38 cellular contexts compared by ENCODE assay signal in genomic region chr5:76854644-76855043, GRCh38. TPM values are rescaled to one million over a fixed set of nuclear protein-coding genes. Genes with fewer than 3 reads are reported as not detected.
DNase-seq lines count a peak whose midpoint lies in the region; ATAC-seq, FAIRE-seq and TF ChIP-seq lines count a peak whose summit lies in the region.
"Had no signal": no experiment of that assay in that cellular context is flagged by ENCODE, and none has a peak within 500 bp of the region (broad histone marks: within the 10 kb centered on the region; RNA-seq: fewer than 3 reads in every experiment).

No MANE protein-coding gene starts in this region.

- no peak for TF ChIP-seq POLR2A in GM12892 (IDR thresholded peaks at IDR 0.05; ENCODE audit: low read depth, low read length)
- TF ChIP-seq POLR2A in transverse colon (IDR thresholded peaks at IDR 0.05): no peak

- POLR2A ChIA-PET in activated CD4-positive, alpha-beta T cell treated with anti-CD3 and anti-CD28 coated beads, Interleukin-2, amount 10 ng/mL, durations not matched to agents 7 days and 5 days (lab: Charles Lee): no interaction called here
- POLR2A ChIA-PET in activated CD4-positive, alpha-beta T cell treated with anti-CD3 and anti-CD28 coated beads for 36 hours (lab: Charles Lee): no interaction called here
- POLR2A ChIA-PET in activated CD4-positive, alpha-beta memory T cell treated with anti-CD3 and anti-CD28 coated beads, Interleukin-2, amount 10 ng/mL, durations not matched to agents 7 days and 5 days (lab: Charles Lee): interaction anchor here (1.7 kb wide), 1 partner anchor 308 kb away, joined by 3 read pairs; no protein-coding TSS in a partner anchor

- H3K27ac Mint-ChIP-seq in activated CD4-positive, alpha-beta T cell treated with anti-CD3 and anti-CD28 coated beads, Interleukin-2, amount 10 ng/mL, durations not matched to agents 7 days and 5 days: peak overlapping the region; percentile 79
- no peak overlapping the region for H3K27ac Mint-ChIP-seq in activated CD4-positive, alpha-beta T cell treated with anti-CD3 and anti-CD28 coated beads for 36 hours
- peak overlapping the region; percentile 75 for H3K27ac Mint-ChIP-seq in activated CD4-positive, alpha-beta memory T cell treated with anti-CD3 and anti-CD28 coated beads, Interleukin-2, amount 10 ng/mL, durations not matched to agents 7 days and 5 days
- H3K27ac Mint-ChIP-seq: activated T-cell treated with anti-CD3 and anti-CD28 coated beads, Interleukin-2, amount 50 U/mL, for 72 hours had no signal

- peaks cover 35% of the 10 kb centered on the region for H3K36me3 Mint-ChIP-seq in activated CD4-positive, alpha-beta T cell treated with anti-CD3 and anti-CD28 coated beads, Interleukin-2, amount 10 ng/mL, durations not matched to agents 7 days and 5 days (ENCODE audit: low read depth)
- H3K36me3 Mint-ChIP-seq in activated CD4-positive, alpha-beta T cell treated with anti-CD3 and anti-CD28 coated beads for 36 hours (ENCODE audit: low read depth): peaks cover 13% of the 10 kb centered on the region
- H3K36me3 Mint-ChIP-seq in activated CD4-positive, alpha-beta memory T cell treated with anti-CD3 and anti-CD28 coated beads, Interleukin-2, amount 10 ng/mL, durations not matched to agents 7 days and 5 days (ENCODE audit: low read depth): peaks cover 45% of the 10 kb centered on the region

- H3K27ac ChIP-seq in neutrophil: peak overlapping the region; percentile 99
- H3K27ac ChIP-seq in transverse colon: no peak overlapping the region
- H3K27ac ChIP-seq: A549, brain microvascular endothelial cell, epithelial cell of prostate, right atrium auricular region, VCaP had no signal

- peaks cover 30% of the 10 kb centered on the region for H3K9me3 Mint-ChIP-seq in activated CD4-positive, alpha-beta T cell treated with anti-CD3 and anti-CD28 coated beads, Interleukin-2, amount 10 ng/mL, durations not matched to agents 7 days and 5 days
- H3K9me3 Mint-ChIP-seq in activated CD4-positive, alpha-beta T cell treated with anti-CD3 and anti-CD28 coated beads for 36 hours (ENCODE audit: low read depth): peaks cover 5% of the 10 kb centered on the region
- peaks cover 19% of the 10 kb centered on the region for H3K9me3 Mint-ChIP-seq in activated CD4-positive, alpha-beta memory T cell treated with anti-CD3 and anti-CD28 coated beads, Interleukin-2, amount 10 ng/mL, durations not matched to agents 7 days and 5 days

- H3K4me3 ChIP-seq in neutrophil (ENCODE audit: low read depth in 1 of 2, low read length in 1 of 2) (peak overlapping the region; percentile 28 to 44), transverse colon (no peak overlapping the region)
- H3K4me3 ChIP-seq: A549, left lung, Peyer's patch, right atrium auricular region had no signal

- peaks cover 98 to 100% of the 10 kb centered on the region in 2 experiments for H3K4me1 ChIP-seq in neutrophil (ENCODE audit: control insufficient read depth in 1 of 2, insufficient read depth in 1 of 2, low read depth in 1 of 2, low read length in 1 of 2)
- peaks cover 0 to 26% (median 14%) of the 10 kb centered on the region in 4 donors for H3K4me1 ChIP-seq in transverse colon

- no peak overlapping the region for H3K4me3 Mint-ChIP-seq in activated CD4-positive, alpha-beta T cell treated with anti-CD3 and anti-CD28 coated beads, Interleukin-2, amount 10 ng/mL, durations not matched to agents 7 days and 5 days
- no peak overlapping the region for H3K4me3 Mint-ChIP-seq in activated CD4-positive, alpha-beta T cell treated with anti-CD3 and anti-CD28 coated beads for 36 hours
- no peak overlapping the region for H3K4me3 Mint-ChIP-seq in activated CD4-positive, alpha-beta memory T cell treated with anti-CD3 and anti-CD28 coated beads, Interleukin-2, amount 10 ng/mL, durations not matched to agents 7 days and 5 days
- H3K4me3 Mint-ChIP-seq: activated T-cell treated with anti-CD3 and anti-CD28 coated beads, Interleukin-2, amount 50 U/mL, for 72 hours had no signal

- CTCF ChIA-PET in activated CD4-positive, alpha-beta T cell treated with anti-CD3 and anti-CD28 coated beads, Interleukin-2, amount 10 ng/mL, durations not matched to agents 7 days and 5 days (lab: Charles Lee): interaction anchor here (1.3 kb wide), 1 partner anchor 14 kb away, joined by 3 read pairs; no protein-coding TSS in a partner anchor
- CTCF ChIA-PET in activated CD4-positive, alpha-beta T cell treated with anti-CD3 and anti-CD28 coated beads for 36 hours (lab: Charles Lee): interaction anchor here (0.6 kb wide), 1 partner anchor 54 kb away, joined by 4 read pairs; no protein-coding TSS in a partner anchor
- CTCF ChIA-PET in activated CD4-positive, alpha-beta memory T cell treated with anti-CD3 and anti-CD28 coated beads, Interleukin-2, amount 10 ng/mL, durations not matched to agents 7 days and 5 days (lab: Charles Lee): interaction anchor here (1.7 kb wide), 1 partner anchor 80 kb away, joined by 6 read pairs; no protein-coding TSS in a partner anchor

- H3K27me3 Mint-ChIP-seq in activated CD4-positive, alpha-beta T cell treated with anti-CD3 and anti-CD28 coated beads, Interleukin-2, amount 10 ng/mL, durations not matched to agents 7 days and 5 days: no peaks in the 10 kb centered on the region
- H3K27me3 Mint-ChIP-seq in activated CD4-positive, alpha-beta T cell treated with anti-CD3 and anti-CD28 coated beads for 36 hours: no peaks in the 10 kb centered on the region
- no peaks in the 10 kb centered on the region for H3K27me3 Mint-ChIP-seq in activated CD4-positive, alpha-beta memory T cell treated with anti-CD3 and anti-CD28 coated beads, Interleukin-2, amount 10 ng/mL, durations not matched to agents 7 days and 5 days

- TF ChIP-seq EP300 in transverse colon (IDR thresholded peaks at IDR 0.05; ENCODE audit: low read depth): no peak

- ATAC-seq in activated CD4-positive, alpha-beta T cell treated with anti-CD3 and anti-CD28 coated beads for 36 hours: no peak
- ATAC-seq in HG02973 (IDR thresholded peaks at IDR 0.05; ENCODE audit: unreplicated experiment) (no peak), HG02588 (IDR thresholded peaks at IDR 0.05; ENCODE audit: unreplicated experiment) (no peak)
- ATAC-seq: A549; activated T-cell treated with anti-CD3 and anti-CD28 coated beads, Interleukin-2, amount 50 U/mL, for 72 hours; left lung; stimulated activated naive CD8-positive, alpha-beta T cell treated with anti-CD3 and anti-CD28 coated beads, Interleukin-15, Interleukin-2, amounts not matched to agents 100 U/mL and 50 U/mL, for 24 hours had no signal

- intact Hi-C loops in activated CD4-positive, alpha-beta T cell treated with anti-CD3 and anti-CD28 coated beads for 36 hours (cut with DNase I, micrococcal nuclease): no loop called here
- intact Hi-C loops in transverse colon (cut with DNase I; ENCODE audit: low total_unique reads): no loop called here

- in situ Hi-C loops in transverse colon (cut with MboI; ENCODE audit: low pct_ligation_motif_present in 1 of 4, low pct_unique_long_range_greater_than_20kb in 1 of 4, low sequenced_read_pairs in 3 of 4): no loop called here

- H3K27me3 ChIP-seq in neutrophil (no peaks in the 10 kb centered on the region), transverse colon (no peaks in the 10 kb centered on the region)
- H3K27me3 ChIP-seq: brain microvascular endothelial cell, left lung, Peyer's patch, right atrium auricular region had no signal

- no peak for DNase-seq in activated CD4-positive, alpha-beta T cell treated with anti-CD3 and anti-CD28 coated beads, Interleukin-2, amount 10 ng/mL, durations not matched to agents 7 days and 5 days
- no peak for DNase-seq in activated CD4-positive, alpha-beta T cell treated with anti-CD3 and anti-CD28 coated beads for 36 hours
- DNase-seq in GM12892 (ENCODE audit: insufficient read length) (no peak), transverse colon (no peak)
- no peak for DNase-seq in activated CD4-positive, alpha-beta memory T cell treated with anti-CD3 and anti-CD28 coated beads, Interleukin-2, amount 10 ng/mL, durations not matched to agents 7 days and 5 days
- DNase-seq: activated CD4-positive, alpha-beta T cell treated with anti-CD3 and anti-CD28 coated beads for 48 hours; activated naive CD4-positive, alpha-beta T cell treated with Interleukin-2 at 50 U/mL for 16 hours; activated T-cell treated with anti-CD3 and anti-CD28 coated beads, Interleukin-2, amount 50 U/mL, for 72 hours; AML-193; amygdala; brain microvascular endothelial cell; effector CD8-positive, alpha-beta T cell; EL; GOT3; KBM-7; left lung; NCI-H1417; NCI-H2029 treated with DMSO at 0.1 percent for 48 hours; Peyer's patch; posterior cingulate gyrus; SHP77; small intestine; stimulated activated naive CD8-positive, alpha-beta T cell treated with anti-CD3 and anti-CD28 coated beads, Interleukin-15, Interleukin-2, amounts not matched to agents 100 U/mL and 50 U/mL, for 24 hours; T1000 had no signal

- FAIRE-seq in GM12892 (lab: Jason Lieb, UNC): peak; percentile 14
- FAIRE-seq: A549, GM18507, GM19239, islet of Langerhans, small intestine had no signal

- TF ChIP-seq CTCF in neutrophil (IDR thresholded peaks at IDR 0.05) (no peak), transverse colon (IDR thresholded peaks at IDR 0.05) (no peak)

- H3K36me3 ChIP-seq in neutrophil (no peaks in the 10 kb centered on the region), transverse colon (no peaks in the 10 kb centered on the region)
- H3K36me3 ChIP-seq: brain microvascular endothelial cell, left lung, Peyer's patch, right atrium auricular region had no signal

- peaks cover 66% of the 10 kb centered on the region for H3K4me1 Mint-ChIP-seq in activated CD4-positive, alpha-beta T cell treated with anti-CD3 and anti-CD28 coated beads, Interleukin-2, amount 10 ng/mL, durations not matched to agents 7 days and 5 days
- peaks cover 42% of the 10 kb centered on the region for H3K4me1 Mint-ChIP-seq in activated CD4-positive, alpha-beta T cell treated with anti-CD3 and anti-CD28 coated beads for 36 hours
- peaks cover 64% of the 10 kb centered on the region for H3K4me1 Mint-ChIP-seq in activated CD4-positive, alpha-beta memory T cell treated with anti-CD3 and anti-CD28 coated beads, Interleukin-2, amount 10 ng/mL, durations not matched to agents 7 days and 5 days

- H3K9me3 ChIP-seq in neutrophil (no peaks in the 10 kb centered on the region), transverse colon (no peaks in the 10 kb centered on the region)
- H3K9me3 ChIP-seq: A549, left lung, Peyer's patch, right atrium auricular region had no signal

RNA-seq across cellular contexts. Expression of gene S100Z, which starts 4.8 kb away (rescaled TPM):
- 1 to 10 TPM; 1.8 to 2.2 TPM for total RNA-seq in activated CD4-positive, alpha-beta T cell treated with anti-CD3 and anti-CD28 coated beads, Interleukin-2, amount 10 ng/mL, durations not matched to agents 7 days and 5 days
- total RNA-seq in activated CD4-positive, alpha-beta T cell treated with anti-CD3 and anti-CD28 coated beads for 36 hours: 1 to 10 TPM; 1.3 to 2.1 TPM
- 0.30 TPM for polyA plus RNA-seq in GM12892 (2012; ENCODE audit: missing spikeins)
- total RNA-seq in activated CD4-positive, alpha-beta memory T cell treated with anti-CD3 and anti-CD28 coated beads, Interleukin-2, amount 10 ng/mL, durations not matched to agents 7 days and 5 days: 1 to 10 TPM; 2.5 to 2.6 TPM
- total RNA-seq in transverse colon: under 1 TPM in 1 of 4 donors, not detected in 3; 0.80 TPM
- total RNA-seq: chondrocyte, glomerular endothelial cell, right atrium auricular region, temporal lobe had no signal
- polyA plus RNA-seq: A549, urinary bladder had no signal

RNA-seq across cellular contexts. Expression of gene F2RL1, which starts 35.8 kb away (rescaled TPM):
- under 1 TPM; 0.27 to 0.89 TPM for total RNA-seq in activated CD4-positive, alpha-beta T cell treated with anti-CD3 and anti-CD28 coated beads, Interleukin-2, amount 10 ng/mL, durations not matched to agents 7 days and 5 days
- 1 to 10 TPM; 1.3 to 1.6 TPM for total RNA-seq in activated CD4-positive, alpha-beta T cell treated with anti-CD3 and anti-CD28 coated beads for 36 hours
- polyA plus RNA-seq in GM12892 (2012; ENCODE audit: missing spikeins): not detected
- total RNA-seq in activated CD4-positive, alpha-beta memory T cell treated with anti-CD3 and anti-CD28 coated beads, Interleukin-2, amount 10 ng/mL, durations not matched to agents 7 days and 5 days: under 1 TPM; 0.78 to 0.81 TPM
- total RNA-seq in transverse colon: 100 to 1,000 TPM in 2 of 4 donors, 10 to 100 TPM in 2; 38.8 to 209 (median 92.1) TPM

Comparison
In these comparisons a context has a peak if more than half of its experiments do, and no peak if none do; other contexts are left out.
1. H3K4me3 ChIP-seq: peak in neutrophil (2 of 2); none in transverse colon (0 of 4).
2. RNA of gene F2RL1, which starts 35.8 kb away (total RNA-seq): 38.8 to 209 TPM in transverse colon; 1.3 to 1.6 TPM in activated CD4-positive, alpha-beta T cell treated with anti-CD3 and anti-CD28 coated beads for 36 hours, 0.27 to 0.89 TPM in activated CD4-positive, alpha-beta T cell treated with anti-CD3 and anti-CD28 coated beads, Interleukin-2, amount 10 ng/mL, durations not matched to agents 7 days and 5 days and 0.78 to 0.81 TPM in activated CD4-positive, alpha-beta memory T cell treated with anti-CD3 and anti-CD28 coated beads, Interleukin-2, amount 10 ng/mL, durations not matched to agents 7 days and 5 days; every median in the first group is over 10 times any median in the second.